In the genomic region with DNA sequence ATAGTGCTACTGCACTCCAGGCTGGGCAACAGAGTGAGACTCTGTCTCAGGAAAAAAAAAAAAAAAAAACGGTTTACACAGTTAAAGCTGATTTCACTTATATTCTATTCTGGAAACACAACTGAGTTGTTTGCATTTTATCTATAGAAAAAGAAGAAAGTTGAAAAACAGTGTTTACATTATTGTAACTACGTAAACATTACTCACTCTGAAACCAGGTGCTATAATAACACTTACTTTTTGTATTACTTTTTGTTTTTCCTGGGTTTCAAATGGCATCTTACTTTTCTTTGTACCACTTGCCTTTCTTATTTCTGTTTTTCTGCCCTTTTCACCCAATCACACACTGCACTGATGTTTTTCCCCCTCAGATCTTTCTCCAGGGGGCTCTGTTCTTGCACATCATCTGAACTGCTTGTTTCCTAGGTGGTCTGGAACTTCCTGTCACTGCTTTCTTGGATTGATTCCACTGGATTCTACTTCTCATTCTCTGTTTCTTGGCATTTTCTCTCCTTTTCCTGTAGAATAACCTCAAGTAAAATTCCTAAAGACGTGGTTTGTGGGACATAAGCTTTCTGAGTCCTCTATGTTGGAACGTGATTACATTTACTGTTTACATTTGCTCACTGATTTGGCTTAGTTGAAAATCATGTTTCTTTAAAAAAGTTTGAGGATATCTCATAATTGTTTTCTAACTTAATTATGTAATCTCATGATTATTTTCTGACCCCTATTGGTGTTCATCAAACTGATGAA, we compare ENCODE assay signal across 14 cellular contexts.
"Had no signal": no experiment of that assay in that cellular context is flagged by ENCODE, and none has a peak within 500 bp of the region (broad histone marks: within the 10 kb centered on the region; RNA-seq: fewer than 3 reads in every experiment).

No MANE protein-coding gene starts in this region.

- H3K4me3 Mint-ChIP-seq: activated naive CD8-positive, alpha-beta T cell treated with anti-CD3 and anti-CD28 coated beads for 36 hours; stimulated activated memory B cell treated with anti-CD40 and anti-IgM and Interleukin-4, amounts not matched to agents 10 μg/mL and 1 μg/mL and 100 μg/mL, for 72 hours; T-helper 1 cell treated with Interleukin-12 subunit alpha and Interleukin-12 subunit beta and Interleukin-4 antibody, amounts not matched to agents 30 μg/mL and 1 μg/mL, for 36 hours had no signal

- H3K27ac Mint-ChIP-seq: activated naive CD8-positive, alpha-beta T cell treated with anti-CD3 and anti-CD28 coated beads for 36 hours; stimulated activated memory B cell treated with anti-CD40 and anti-IgM and Interleukin-4, amounts not matched to agents 10 μg/mL and 1 μg/mL and 100 μg/mL, for 72 hours; T-helper 1 cell treated with Interleukin-12 subunit alpha and Interleukin-12 subunit beta and Interleukin-4 antibody, amounts not matched to agents 30 μg/mL and 1 μg/mL, for 36 hours had no signal

- H3K4me1 Mint-ChIP-seq: stimulated activated memory B cell treated with anti-CD40 and anti-IgM and Interleukin-4, amounts not matched to agents 10 μg/mL and 1 μg/mL and 100 μg/mL, for 72 hours had no signal

- ATAC-seq: heart left ventricle; left lobe of liver; stimulated activated memory B cell treated with anti-CD40 and anti-IgM and Interleukin-4, amounts not matched to agents 10 μg/mL and 1 μg/mL and 100 μg/mL, for 72 hours had no signal

- DNase-seq: activated CD4-positive, alpha-beta T cell treated with anti-CD3 and anti-CD28 coated beads, Interleukin-2, amount 50 U/mL, for 1 hour; activated CD4-positive, CD25-positive, alpha-beta regulatory T cell; activated effector memory CD4-positive, alpha-beta T cell treated with anti-CD3 and anti-CD28 coated beads, Interleukin-2, amount 50 U/mL, for 16 hours; activated naive CD8-positive, alpha-beta T cell treated with anti-CD3 and anti-CD28 coated beads for 36 hours; heart left ventricle; islet precursor cell; mesendoderm; posterior cingulate gyrus; small intestine; tibial artery; uterus had no signal

- H3K36me3 Mint-ChIP-seq: activated naive CD8-positive, alpha-beta T cell treated with anti-CD3 and anti-CD28 coated beads for 36 hours; stimulated activated memory B cell treated with anti-CD40 and anti-IgM and Interleukin-4, amounts not matched to agents 10 μg/mL and 1 μg/mL and 100 μg/mL, for 72 hours had no signal

- H3K27me3 Mint-ChIP-seq: activated naive CD8-positive, alpha-beta T cell treated with anti-CD3 and anti-CD28 coated beads for 36 hours had no signal

- H3K9me3 Mint-ChIP-seq: activated naive CD8-positive, alpha-beta T cell treated with anti-CD3 and anti-CD28 coated beads for 36 hours; T-helper 1 cell treated with Interleukin-12 subunit alpha and Interleukin-12 subunit beta and Interleukin-4 antibody, amounts not matched to agents 30 μg/mL and 1 μg/mL, for 36 hours had no signal
